ENCODE assay signal across 20 cellular contexts in genomic region chr14:32510815-32511214, GRCh38.
DNase-seq lines count a peak whose midpoint lies in the region; ATAC-seq and TF ChIP-seq lines count a peak whose summit lies in the region.
"Had no signal": no experiment of that assay in that cellular context is flagged by ENCODE, and none has a peak within 500 bp of the region (broad histone marks: within the 10 kb centered on the region; RNA-seq: fewer than 3 reads in every experiment).

No MANE protein-coding gene starts in this region.

- no peak overlapping the region for H3K27ac Mint-ChIP-seq in activated CD4-positive, alpha-beta memory T cell treated with anti-CD3 and anti-CD28 coated beads, Interleukin-2, amount 10 ng/mL, durations not matched to agents 7 days and 5 days
- H3K27ac Mint-ChIP-seq: activated CD4-positive, alpha-beta T cell treated with anti-CD3 and anti-CD28 coated beads, Interleukin-2, amount 10 ng/mL, durations not matched to agents 7 days and 5 days; activated naive CD4-positive, alpha-beta T cell treated with anti-CD3 and anti-CD28 coated beads for 36 hours; H9 had no signal

- H3K27me3 Mint-ChIP-seq in activated CD4-positive, alpha-beta memory T cell treated with anti-CD3 and anti-CD28 coated beads, Interleukin-2, amount 10 ng/mL, durations not matched to agents 7 days and 5 days = no peaks in the 10 kb centered on the region

- no peak overlapping the region for H3K4me3 Mint-ChIP-seq in activated CD4-positive, alpha-beta memory T cell treated with anti-CD3 and anti-CD28 coated beads, Interleukin-2, amount 10 ng/mL, durations not matched to agents 7 days and 5 days
- H3K4me3 Mint-ChIP-seq: activated CD4-positive, alpha-beta T cell treated with anti-CD3 and anti-CD28 coated beads, Interleukin-2, amount 10 ng/mL, durations not matched to agents 7 days and 5 days; activated naive CD4-positive, alpha-beta T cell treated with anti-CD3 and anti-CD28 coated beads for 36 hours; H9 had no signal

- POLR2A ChIA-PET in activated CD4-positive, alpha-beta memory T cell treated with anti-CD3 and anti-CD28 coated beads, Interleukin-2, amount 10 ng/mL, durations not matched to agents 7 days and 5 days (lab: Charles Lee) = no interaction called here

- no peaks in the 10 kb centered on the region for H3K36me3 Mint-ChIP-seq in activated CD4-positive, alpha-beta memory T cell treated with anti-CD3 and anti-CD28 coated beads, Interleukin-2, amount 10 ng/mL, durations not matched to agents 7 days and 5 days (ENCODE audit: low read depth)

- H3K4me1 Mint-ChIP-seq in activated CD4-positive, alpha-beta memory T cell treated with anti-CD3 and anti-CD28 coated beads, Interleukin-2, amount 10 ng/mL, durations not matched to agents 7 days and 5 days = no peaks in the 10 kb centered on the region
- H3K4me1 Mint-ChIP-seq: activated CD4-positive, alpha-beta T cell treated with anti-CD3 and anti-CD28 coated beads, Interleukin-2, amount 10 ng/mL, durations not matched to agents 7 days and 5 days had no signal

- H3K9me3 Mint-ChIP-seq in activated CD4-positive, alpha-beta memory T cell treated with anti-CD3 and anti-CD28 coated beads, Interleukin-2, amount 10 ng/mL, durations not matched to agents 7 days and 5 days = no peaks in the 10 kb centered on the region
- H3K9me3 Mint-ChIP-seq: activated CD4-positive, alpha-beta T cell treated with anti-CD3 and anti-CD28 coated beads, Interleukin-2, amount 10 ng/mL, durations not matched to agents 7 days and 5 days; activated naive CD4-positive, alpha-beta T cell treated with anti-CD3 and anti-CD28 coated beads for 36 hours; H9 had no signal

- CTCF ChIA-PET in activated CD4-positive, alpha-beta memory T cell treated with anti-CD3 and anti-CD28 coated beads, Interleukin-2, amount 10 ng/mL, durations not matched to agents 7 days and 5 days (lab: Charles Lee) = no interaction called here

- no peak for DNase-seq in coronary artery (ENCODE audit: low spot score)
- peak; percentile 43 for DNase-seq in midbrain (lab: John Stamatoyannopoulos, UW)
- DNase-seq in NAMALWA (ENCODE audit: low spot score) = no peak
- DNase-seq in MV-4-11 (lab: John Stamatoyannopoulos, UW) = no peak
- DNase-seq in NCI-H2196 (lab: John Stamatoyannopoulos, UW; ENCODE audit: unreplicated experiment) = no peak
- DNase-seq in activated CD4-positive, alpha-beta memory T cell treated with anti-CD3 and anti-CD28 coated beads, Interleukin-2, amount 10 ng/mL, durations not matched to agents 7 days and 5 days = no peak
- DNase-seq: activated CD4-positive, alpha-beta T cell treated with anti-CD3 and anti-CD28 coated beads, Interleukin-2, amount 10 ng/mL, durations not matched to agents 7 days and 5 days; activated naive CD4-positive, alpha-beta T cell treated with anti-CD3 and anti-CD28 coated beads for 36 hours; activated T-cell treated with anti-CD3 and anti-CD28 coated beads for 4 hours; C1 segment of cervical spinal cord; DMS79; glutamatergic neuron; H9; mesendoderm; NCI-H187 treated with DMSO at 0.1 percent for 48 hours; NCI-H510A treated with DMSO at 0.1 percent for 48 hours; upper lobe of right lung had no signal

- H3K27ac ChIP-seq in coronary artery = peak overlapping the region; percentile 62 to 91
- H3K27ac ChIP-seq in temporal lobe (ENCODE audit: low read depth, low read length) = peak overlapping the region; percentile 98
- H3K27ac ChIP-seq: cardiac muscle cell, upper lobe of right lung had no signal

- H3K4me3 ChIP-seq in coronary artery = no peak overlapping the region
- H3K4me3 ChIP-seq: cardiac muscle cell, upper lobe of right lung had no signal

- TF ChIP-seq CTCF in coronary artery (IDR thresholded peaks at IDR 0.05) = no peak

- no peak for ATAC-seq in SK-N-SH treated with all-trans-retinoic acid at 6 μM for 48 hours
- ATAC-seq: upper lobe of right lung had no signal

TF ChIP-seq in SK-N-SH treated with all-trans-retinoic acid at 6 μM for 48 hours, 23 proteins besides CTCF, POLR2A, EP300 and RAD21:
- TF ChIP-seq CSDC2 (CRISPR knock-in tag; IDR thresholded peaks at IDR 0.05) = 0 out of 2 replicates have a peak, but pooled peaks have one; percentile 76
- no peak for TF ChIP-seq TOX (CRISPR knock-in tag; IDR thresholded peaks at IDR 0.05; ENCODE audit: borderline replicate concordance)
- TF ChIP-seq ISL1 (CRISPR knock-in tag; IDR thresholded peaks at IDR 0.05) = peak; percentile 23; the same call in 1 of the 2 replicates
- no peak for TF ChIP-seq ESRRG (CRISPR knock-in tag; IDR thresholded peaks at IDR 0.05)
- TF ChIP-seq RARB (CRISPR knock-in tag; IDR thresholded peaks at IDR 0.05) = no peak
- TF ChIP-seq OSR1 (CRISPR knock-in tag; IDR thresholded peaks at IDR 0.05) = no peak
- TF ChIP-seq ZNF565 (CRISPR knock-in tag; conservative IDR thresholded peaks at IDR 0.05; ENCODE audit: low read depth) = no peak
- TF ChIP-seq TCF4 (CRISPR knock-in tag; IDR thresholded peaks at IDR 0.05; ENCODE audit: borderline replicate concordance) = no peak
- TF ChIP-seq CREB5 (CRISPR knock-in tag; IDR thresholded peaks at IDR 0.05; ENCODE audit: low read depth) = no peak
- TF ChIP-seq ZC3H10 (CRISPR knock-in tag; IDR thresholded peaks at IDR 0.05) = no peak
- no peak for TF ChIP-seq ZNF8 (CRISPR knock-in tag; IDR thresholded peaks at IDR 0.05)
- no peak for TF ChIP-seq POU6F1 (CRISPR knock-in tag; IDR thresholded peaks at IDR 0.05; ENCODE audit: borderline replicate concordance, low read depth)
- no peak for TF ChIP-seq ARNTL (CRISPR knock-in tag; IDR thresholded peaks at IDR 0.05; ENCODE audit: borderline replicate concordance, low read depth)
- no peak for TF ChIP-seq TSHZ2 (CRISPR knock-in tag; IDR thresholded peaks at IDR 0.05)
- TF ChIP-seq SNAI2 (CRISPR knock-in tag; IDR thresholded peaks at IDR 0.05) = no peak
